Comparison of ENCODE assay signal across 12 cellular contexts in genomic region chr3:59540696-59541095, GRCh38.
A peak's percentile ranks its signal among the peaks of the same experiment; 100 is the strongest.
DNase-seq lines count a peak whose midpoint lies in the region; ATAC-seq, FAIRE-seq and TF ChIP-seq lines count a peak whose summit lies in the region.
"Had no signal": no experiment of that assay in that cellular context is flagged by ENCODE, and none has a peak within 500 bp of the region (broad histone marks: within the 10 kb centered on the region; RNA-seq: fewer than 3 reads in every experiment).

No MANE protein-coding gene starts in this region.

- H3K27ac Mint-ChIP-seq in astrocyte (ENCODE audit: unreplicated experiment), result no peak overlapping the region
- H3K27ac Mint-ChIP-seq: activated naive CD8-positive, alpha-beta T cell had no signal

- H3K27ac ChIP-seq in astrocyte (ENCODE audit: low read depth, low read length), result peak overlapping the region; percentile 4
- H3K27ac ChIP-seq in breast epithelium, result no peak overlapping the region

- no peaks in the 10 kb centered on the region for H3K79me2 ChIP-seq in astrocyte (ENCODE audit: insufficient read depth, low read length)

- TF ChIP-seq CTCF in astrocyte (IDR thresholded peaks at IDR 0.05; ENCODE audit: insufficient read depth, low read depth, low read length), result no peak
- TF ChIP-seq CTCF in breast epithelium (IDR thresholded peaks at IDR 0.05), result no peak

- no peak overlapping the region for H3K4me3 Mint-ChIP-seq in astrocyte (ENCODE audit: unreplicated experiment)
- H3K4me3 Mint-ChIP-seq: activated naive CD8-positive, alpha-beta T cell had no signal

- H3K36me3 ChIP-seq in astrocyte (ENCODE audit: insufficient read depth, low read length), result no peaks in the 10 kb centered on the region
- H3K36me3 ChIP-seq in breast epithelium, result no peaks in the 10 kb centered on the region

- H3K4me2 ChIP-seq in astrocyte (ENCODE audit: low read length), result peak overlapping the region; percentile 58

- H3K9me3 Mint-ChIP-seq in astrocyte (ENCODE audit: unreplicated experiment), result no peaks in the 10 kb centered on the region

- H3K4me3 ChIP-seq in astrocyte (ENCODE audit: insufficient read depth, low read depth, low read length) (no peak overlapping the region), breast epithelium (no peak overlapping the region)

- no peaks in the 10 kb centered on the region for H3K9me3 ChIP-seq in astrocyte (ENCODE audit: insufficient read depth, low read depth, low read length)
- no peaks in the 10 kb centered on the region for H3K9me3 ChIP-seq in breast epithelium

- ATAC-seq in GM19324 (IDR thresholded peaks at IDR 0.05; ENCODE audit: low FRiP score, unreplicated experiment) (peak; percentile 84), HG02885 (IDR thresholded peaks at IDR 0.05; ENCODE audit: poor library complexity, unreplicated experiment) (peak; percentile 95), Right ventricle myocardium superior (ENCODE audit: poor library complexity) (no peak), GM21526 (IDR thresholded peaks at IDR 0.05; ENCODE audit: low FRiP score, unreplicated experiment) (no peak)
- ATAC-seq: HCT116 had no signal

- no peak for TF ChIP-seq POLR2A in breast epithelium (IDR thresholded peaks at IDR 0.05)

- H3K27me3 Mint-ChIP-seq in astrocyte (ENCODE audit: low read depth, unreplicated experiment), result no peaks in the 10 kb centered on the region
- H3K27me3 Mint-ChIP-seq: activated naive CD8-positive, alpha-beta T cell had no signal

- DNase-seq in ELF-1 (ENCODE audit: low read depth, low spot score), result peak; percentile 17
- DNase-seq in astrocyte (ENCODE audit: low read depth), result no peak
- no peak for DNase-seq in SIG-M5 (lab: John Stamatoyannopoulos, UW)
- no peak for DNase-seq in Right ventricle myocardium superior
- no peak for DNase-seq in breast epithelium (ENCODE audit: low spot score in 2 of 2)
- DNase-seq: foreskin melanocyte, NCI-H1436 treated with DMSO at 0.1 percent for 48 hours had no signal

- H3K27me3 ChIP-seq in astrocyte (ENCODE audit: insufficient read depth, low read length) (no peaks in the 10 kb centered on the region), breast epithelium (no peaks in the 10 kb centered on the region)

- H3K4me1 ChIP-seq in astrocyte (ENCODE audit: insufficient read depth, low read length) (peaks cover 18% of the 10 kb centered on the region), breast epithelium (no peaks in the 10 kb centered on the region)

- H4K20me1 ChIP-seq in astrocyte (ENCODE audit: insufficient read depth, low read length), result no peaks in the 10 kb centered on the region

- peaks cover 17% of the 10 kb centered on the region for H3K4me1 Mint-ChIP-seq in astrocyte (ENCODE audit: low read depth, unreplicated experiment)

- intact Hi-C loops in Right ventricle myocardium superior (cut with DNase I), result no loop called here
- intact Hi-C loops in breast epithelium (cut with DNase I; ENCODE audit: low total_unique reads), result no loop called here

- no peak overlapping the region for H2AFZ ChIP-seq in astrocyte (ENCODE audit: low read depth, low read length)

- H3K9ac ChIP-seq in astrocyte (ENCODE audit: low read length), result no peak overlapping the region

- H3K36me3 Mint-ChIP-seq in astrocyte (ENCODE audit: low read depth, unreplicated experiment), result no peaks in the 10 kb centered on the region

- no peak for FAIRE-seq in astrocyte (lab: Jason Lieb, UNC)

Comparison
In these comparisons a context has a peak if more than half of its experiments do, and no peak if none do; other contexts are left out.
1. ATAC-seq: peak in GM19324 (single experiment) and HG02885 (single experiment); none in Right ventricle myocardium superior (single experiment) and GM21526 (single experiment).